ENCODE assay signal across 19 cellular contexts in the genomic region with DNA sequence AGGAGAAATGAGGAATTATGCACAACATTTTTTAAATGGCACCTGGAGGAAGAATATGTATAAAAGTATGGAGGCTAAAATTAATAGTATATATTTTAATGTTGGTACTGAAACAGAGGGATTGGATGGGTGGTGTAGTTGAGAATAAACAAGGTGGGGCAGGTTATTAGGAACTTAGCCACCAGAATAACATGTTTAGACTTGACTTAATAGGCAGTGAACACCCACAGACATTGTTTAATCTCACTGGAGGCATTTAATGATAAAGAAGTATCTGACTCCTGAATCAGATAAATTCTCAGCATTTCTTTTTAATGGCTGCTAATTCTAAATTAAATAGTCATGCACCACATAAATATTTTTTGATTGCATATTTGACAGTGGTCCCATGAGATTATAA.
"Had no signal": no experiment of that assay in that cellular context is flagged by ENCODE, and none has a peak within 500 bp of the region (broad histone marks: within the 10 kb centered on the region; RNA-seq: fewer than 3 reads in every experiment).

No MANE protein-coding gene starts in this region.

- H3K9me3 ChIP-seq: SJCRH30 had no signal

- H3K4me1 ChIP-seq: SJCRH30 had no signal

- H3K36me3 ChIP-seq: SJCRH30 had no signal

- FAIRE-seq: RCC 7860 had no signal

- DNase-seq: Karpas-422, KBM-7, MM.1S, NCI-H1092 treated with DMSO at 0.1 percent for 48 hours, NCI-H1436, NCI-H187, NCI-H2029, NCI-H2081 treated with DMSO at 0.1 percent for 48 hours, NCI-H2227 treated with DMSO at 0.1 percent for 48 hours, NCI-H524, NCI-H526 treated with DMSO at 0.1 percent for 48 hours, NCI-H774, RPMI8226, SHP77 treated with DMSO at 0.1 percent for 48 hours, SJCRH30 had no signal

- ATAC-seq: Right ventricle myocardium inferior, SK-N-SH treated with all-trans-retinoic acid at 6 μM for 48 hours had no signal

- H3K27ac ChIP-seq: HL-60, SJCRH30 had no signal

- H3K27me3 ChIP-seq: SJCRH30 had no signal

- H3K4me3 ChIP-seq: SJCRH30 had no signal
